34 cellular contexts compared by ENCODE assay signal in genomic region chr3:17359911-17360310, GRCh38.
"Had no signal": no experiment of that assay in that cellular context is flagged by ENCODE, and none has a peak within 500 bp of the region (broad histone marks: within the 10 kb centered on the region; RNA-seq: fewer than 3 reads in every experiment).

No MANE protein-coding gene starts in this region.

- H3K36me3 ChIP-seq: adrenal gland, breast epithelium, cardiac muscle cell, colonic mucosa, esophagus squamous epithelium, gastrocnemius medialis, heart left ventricle had no signal

- H3K27me3 Mint-ChIP-seq: activated CD4-positive, alpha-beta memory T cell treated with anti-CD3 and anti-CD28 coated beads for 36 hours; activated CD4-positive, alpha-beta T cell treated with anti-CD3 and anti-CD28 coated beads for 36 hours; activated CD4-positive, alpha-beta T cell treated with anti-CD3 and anti-CD28 coated beads, Interleukin-2, amount 10 ng/mL, durations not matched to agents 24 days and 14 days; activated CD8-positive, alpha-beta memory T cell treated with anti-CD3 and anti-CD28 coated beads, Interleukin-2, amount 10 ng/mL, durations not matched to agents 7 days and 5 days; activated naive CD8-positive, alpha-beta T cell; brain; T-helper 17 cell had no signal

- H3K4me1 ChIP-seq: adrenal gland, colonic mucosa, esophagus squamous epithelium, foreskin keratinocyte had no signal

- H3K9me3 ChIP-seq: adrenal gland, breast epithelium, colonic mucosa, esophagus squamous epithelium, gastrocnemius medialis, heart left ventricle had no signal

- DNase-seq: activated CD4-positive, alpha-beta memory T cell treated with anti-CD3 and anti-CD28 coated beads for 36 hours; activated CD4-positive, alpha-beta T cell treated with anti-CD3 and anti-CD28 coated beads for 36 hours; activated CD4-positive, alpha-beta T cell treated with anti-CD3 and anti-CD28 coated beads, Interleukin-2, amount 10 ng/mL, durations not matched to agents 24 days and 14 days; activated CD4-positive, CD25-positive, alpha-beta regulatory T cell; activated CD4-positive, CD25-positive, alpha-beta regulatory T cell treated with anti-CD3 and anti-CD28 coated beads, Interleukin-2, amount 50 U/mL, for 72 hours; activated CD8-positive, alpha-beta memory T cell treated with anti-CD3 and anti-CD28 coated beads, Interleukin-2, amount 10 ng/mL, durations not matched to agents 7 days and 5 days; activated CD8-positive, alpha-beta memory T cell treated with anti-CD3 and anti-CD28 coated beads, Interleukin-2, amount 50 U/mL, for 4 hours; activated CD8-positive, alpha-beta T cell treated with anti-CD3 and anti-CD28 coated beads, Interleukin-2, amount 10 ng/mL, durations not matched to agents 7 days and 5 days; activated gamma-delta T cell; activated naive CD4-positive, alpha-beta T cell treated with anti-CD3 and anti-CD28 coated beads, Interleukin-2, amount 50 U/mL, for 16 hours; activated naive CD4-positive, alpha-beta T cell treated with Interleukin-2 at 50 U/mL for 16 hours; activated T-cell treated with anti-CD3 and anti-CD28 coated beads, Interleukin-2, amount 50 U/mL, for 1 hour; activated T-cell treated with anti-CD3 and anti-CD28 coated beads, Interleukin-2, amount 50 U/mL, for 72 hours; adrenal gland; amygdala; aorta; central memory CD4-positive, alpha-beta T cell; cerebellar nuclear complex; colonic mucosa; effector CD8-positive, alpha-beta T cell; esophagus squamous epithelium; foreskin keratinocyte; gastrocnemius medialis; glutamatergic neuron; heart left ventricle; T-helper 1 cell; T-helper 17 cell; T1000 had no signal

- H3K4me3 Mint-ChIP-seq: activated CD4-positive, alpha-beta memory T cell treated with anti-CD3 and anti-CD28 coated beads for 36 hours; activated CD4-positive, alpha-beta T cell treated with anti-CD3 and anti-CD28 coated beads for 36 hours; activated CD4-positive, alpha-beta T cell treated with anti-CD3 and anti-CD28 coated beads, Interleukin-2, amount 10 ng/mL, durations not matched to agents 24 days and 14 days; activated CD8-positive, alpha-beta memory T cell treated with anti-CD3 and anti-CD28 coated beads, Interleukin-2, amount 10 ng/mL, durations not matched to agents 7 days and 5 days; activated CD8-positive, alpha-beta T cell treated with anti-CD3 and anti-CD28 coated beads, Interleukin-2, amount 10 ng/mL, durations not matched to agents 7 days and 5 days; activated naive CD8-positive, alpha-beta T cell; activated T-cell treated with anti-CD3 and anti-CD28 coated beads, Interleukin-2, amount 50 U/mL, for 72 hours; brain; T-helper 17 cell; T-helper 2 cell treated with Interferon-gamma antibody and Interleukin-4, amounts not matched to agents 5 μg/mL and 100 μg/mL, for 36 hours had no signal

- H3K9me3 Mint-ChIP-seq: activated CD4-positive, alpha-beta memory T cell treated with anti-CD3 and anti-CD28 coated beads for 36 hours; activated CD4-positive, alpha-beta T cell treated with anti-CD3 and anti-CD28 coated beads, Interleukin-2, amount 10 ng/mL, durations not matched to agents 24 days and 14 days; activated T-cell treated with anti-CD3 and anti-CD28 coated beads, Interleukin-2, amount 50 U/mL, for 72 hours; T-helper 2 cell treated with Interferon-gamma antibody and Interleukin-4, amounts not matched to agents 5 μg/mL and 100 μg/mL, for 36 hours had no signal

- H3K4me3 ChIP-seq: adrenal gland, breast epithelium, cardiac muscle cell, colonic mucosa, esophagus squamous epithelium, gastrocnemius medialis, heart left ventricle had no signal

- H3K27ac ChIP-seq: adrenal gland, breast epithelium, cardiac muscle cell, colonic mucosa, epithelial cell of prostate, esophagus squamous epithelium, foreskin keratinocyte, gastrocnemius medialis, heart left ventricle had no signal

- H3K27ac Mint-ChIP-seq: activated CD4-positive, alpha-beta memory T cell treated with anti-CD3 and anti-CD28 coated beads for 36 hours; activated CD4-positive, alpha-beta T cell treated with anti-CD3 and anti-CD28 coated beads for 36 hours; activated CD4-positive, alpha-beta T cell treated with anti-CD3 and anti-CD28 coated beads, Interleukin-2, amount 10 ng/mL, durations not matched to agents 24 days and 14 days; activated CD8-positive, alpha-beta memory T cell treated with anti-CD3 and anti-CD28 coated beads, Interleukin-2, amount 10 ng/mL, durations not matched to agents 7 days and 5 days; activated CD8-positive, alpha-beta T cell treated with anti-CD3 and anti-CD28 coated beads, Interleukin-2, amount 10 ng/mL, durations not matched to agents 7 days and 5 days; activated naive CD8-positive, alpha-beta T cell; activated T-cell treated with anti-CD3 and anti-CD28 coated beads, Interleukin-2, amount 50 U/mL, for 72 hours; brain; T-helper 17 cell; T-helper 2 cell treated with Interferon-gamma antibody and Interleukin-4, amounts not matched to agents 5 μg/mL and 100 μg/mL, for 36 hours had no signal

- H3K4me1 Mint-ChIP-seq: activated CD4-positive, alpha-beta T cell treated with anti-CD3 and anti-CD28 coated beads for 36 hours; activated CD4-positive, alpha-beta T cell treated with anti-CD3 and anti-CD28 coated beads, Interleukin-2, amount 10 ng/mL, durations not matched to agents 24 days and 14 days; activated CD8-positive, alpha-beta memory T cell treated with anti-CD3 and anti-CD28 coated beads, Interleukin-2, amount 10 ng/mL, durations not matched to agents 7 days and 5 days had no signal

- H3K36me3 Mint-ChIP-seq: brain had no signal

- H3K27me3 ChIP-seq: adrenal gland, breast epithelium, cardiac muscle cell, colonic mucosa, esophagus squamous epithelium, foreskin keratinocyte, gastrocnemius medialis, heart left ventricle had no signal
